ENCODE assay signal across 1 cellular context in the genomic region with DNA sequence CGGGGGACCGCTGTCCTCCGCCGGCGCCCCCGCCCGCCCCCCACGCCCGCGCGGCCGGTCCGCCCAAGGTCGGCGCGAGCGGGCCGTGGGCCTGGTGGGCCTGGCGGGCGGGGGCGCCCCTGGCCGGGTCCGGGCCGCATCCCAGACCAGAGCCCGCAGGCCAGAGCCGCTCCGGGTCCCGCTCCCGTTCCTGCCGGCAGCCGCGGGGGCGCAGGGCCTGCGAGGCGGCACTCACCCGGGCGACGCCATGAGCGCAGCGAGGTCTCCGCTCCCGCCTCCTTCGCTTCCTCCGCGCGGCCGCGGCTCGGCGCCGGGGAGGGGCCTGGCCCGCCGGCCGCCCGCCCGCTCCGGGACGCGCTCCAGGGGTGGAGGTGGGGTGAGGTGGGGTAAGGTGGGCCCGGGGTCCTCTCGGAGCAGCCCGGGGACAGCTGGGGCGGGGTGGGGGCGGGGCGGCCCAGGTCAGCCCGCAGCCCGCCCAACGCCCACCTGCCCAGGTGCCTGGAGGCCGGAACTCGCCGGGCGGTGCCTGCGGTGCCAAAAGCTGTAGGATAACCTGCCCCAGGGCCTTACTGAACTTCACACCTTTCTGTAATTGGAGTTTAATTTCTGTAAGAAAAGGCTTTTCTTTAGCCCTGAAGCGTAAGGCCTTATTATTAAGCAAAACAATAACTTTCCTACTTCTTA.
A peak's percentile ranks its signal among the peaks of the same experiment; 100 is the strongest.
TF ChIP-seq lines count a peak whose summit lies in the region.

URGCP (minus strand) TSS at position 270 of the 684 bp plus-strand sequence; CDS start at position 249, 21 bp downstream.

TF ChIP-seq in SK-N-SH, 30 proteins besides CTCF, POLR2A, EP300 and RAD21 (continued from another document):
- TF ChIP-seq REST (IDR thresholded peaks at IDR 0.05; ENCODE audit: low read depth, low read length) (0 out of 2 replicates have a peak, but pooled peaks have one; percentile 15), SIN3A (IDR thresholded peaks at IDR 0.05; ENCODE audit: borderline replicate concordance, low read depth, low read length) (peak; percentile 36; the same call in 1 of the 2 replicates), USF1 (IDR thresholded peaks at IDR 0.05; ENCODE audit: borderline replicate concordance, low read depth) (no peak), MXI1 (IDR thresholded peaks at IDR 0.05; ENCODE audit: low read depth, low read length) (peak; percentile 31; the same call in 1 of the 2 replicates), CHD2 (IDR thresholded peaks at IDR 0.05; ENCODE audit: low read length, partially characterized antibody) (no peak), MAX (IDR thresholded peaks at IDR 0.05; ENCODE audit: low read depth) (peak; percentile 68; the same call in 1 of the 2 replicates), MEF2A (IDR thresholded peaks at IDR 0.05; ENCODE audit: borderline replicate concordance, low read depth) (no peak), ELF1 (IDR thresholded peaks at IDR 0.05) (no peak), JUND (IDR thresholded peaks at IDR 0.05) (no peak), POLR2AphosphoS5 (IDR thresholded peaks at IDR 0.05; ENCODE audit: low read depth, low read length) (peak; percentile 59; the same call in 1 of the 2 replicates), TAF1 (IDR thresholded peaks at IDR 0.05; ENCODE audit: borderline replicate concordance, low read depth, low read length) (peak; percentile 71), NFIC (IDR thresholded peaks at IDR 0.05; ENCODE audit: borderline replicate concordance) (no peak)
- TF ChIP-seq, protein P1, sequence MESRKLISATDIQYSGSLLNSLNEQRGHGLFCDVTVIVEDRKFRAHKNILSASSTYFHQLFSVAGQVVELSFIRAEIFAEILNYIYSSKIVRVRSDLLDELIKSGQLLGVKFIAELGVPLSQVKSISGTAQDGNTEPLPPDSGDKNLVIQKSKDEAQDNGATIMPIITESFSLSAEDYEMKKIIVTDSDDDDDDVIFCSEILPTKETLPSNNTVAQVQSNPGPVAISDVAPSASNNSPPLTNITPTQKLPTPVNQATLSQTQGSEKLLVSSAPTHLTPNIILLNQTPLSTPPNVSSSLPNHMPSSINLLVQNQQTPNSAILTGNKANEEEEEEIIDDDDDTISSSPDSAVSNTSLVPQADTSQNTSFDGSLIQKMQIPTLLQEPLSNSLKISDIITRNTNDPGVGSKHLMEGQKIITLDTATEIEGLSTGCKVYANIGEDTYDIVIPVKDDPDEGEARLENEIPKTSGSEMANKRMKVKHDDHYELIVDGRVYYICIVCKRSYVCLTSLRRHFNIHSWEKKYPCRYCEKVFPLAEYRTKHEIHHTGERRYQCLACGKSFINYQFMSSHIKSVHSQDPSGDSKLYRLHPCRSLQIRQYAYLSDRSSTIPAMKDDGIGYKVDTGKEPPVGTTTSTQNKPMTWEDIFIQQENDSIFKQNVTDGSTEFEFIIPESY (IDR thresholded peaks at IDR 0.05; ENCODE audit: borderline replicate concordance, low read depth): no peak
- TF ChIP-seq, protein P2, sequence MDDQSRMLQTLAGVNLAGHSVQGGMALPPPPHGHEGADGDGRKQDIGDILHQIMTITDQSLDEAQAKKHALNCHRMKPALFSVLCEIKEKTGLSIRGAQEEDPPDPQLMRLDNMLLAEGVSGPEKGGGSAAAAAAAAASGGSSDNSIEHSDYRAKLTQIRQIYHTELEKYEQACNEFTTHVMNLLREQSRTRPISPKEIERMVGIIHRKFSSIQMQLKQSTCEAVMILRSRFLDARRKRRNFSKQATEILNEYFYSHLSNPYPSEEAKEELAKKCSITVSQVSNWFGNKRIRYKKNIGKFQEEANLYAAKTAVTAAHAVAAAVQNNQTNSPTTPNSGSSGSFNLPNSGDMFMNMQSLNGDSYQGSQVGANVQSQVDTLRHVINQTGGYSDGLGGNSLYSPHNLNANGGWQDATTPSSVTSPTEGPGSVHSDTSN (IDR thresholded peaks at IDR 0.05): no peak
